ENCODE assay signal across 27 cellular contexts in the genomic region with DNA sequence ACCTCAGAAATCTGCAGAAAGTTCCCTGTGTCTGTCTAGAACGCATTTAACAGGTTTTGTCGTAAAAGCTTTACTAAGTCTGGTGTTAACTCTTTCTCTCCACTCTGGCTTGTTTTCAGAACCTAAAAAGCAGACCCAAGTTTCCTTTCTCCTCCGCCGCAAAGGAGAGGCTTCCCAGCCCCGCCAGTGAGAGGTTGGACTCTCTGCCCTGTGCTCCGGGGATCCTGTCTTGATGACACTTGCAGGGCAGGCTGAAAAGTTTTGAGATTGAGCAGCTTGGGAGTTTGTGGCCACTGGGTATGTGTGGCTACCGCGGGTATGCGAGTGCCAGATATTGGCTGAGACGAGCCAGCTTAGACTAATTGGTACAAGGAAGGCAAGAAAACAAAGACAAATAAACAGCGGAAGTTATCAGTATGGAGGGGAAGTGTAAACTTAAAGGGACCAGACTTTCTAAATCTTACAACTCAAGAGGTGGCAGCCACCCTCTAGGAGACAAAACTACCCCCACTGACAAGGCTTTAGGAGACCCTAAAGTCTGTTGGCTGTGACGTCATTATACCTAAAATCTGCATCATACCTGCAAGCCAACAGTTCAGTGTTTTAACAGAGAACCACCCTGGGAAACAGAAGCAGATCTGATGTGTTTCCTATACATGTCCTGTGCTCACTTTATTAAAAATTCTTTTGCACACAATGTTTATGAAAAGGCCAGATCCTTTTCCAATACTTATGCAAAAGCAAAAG. TPM values are rescaled to one million over a fixed set of nuclear protein-coding genes. Genes with fewer than 3 reads are reported as not detected.
"Had no signal": no experiment of that assay in that cellular context is flagged by ENCODE, and none has a peak within 500 bp of the region (broad histone marks: within the 10 kb centered on the region; RNA-seq: fewer than 3 reads in every experiment).

No MANE protein-coding gene starts in this region.

- H3K4me3 ChIP-seq: cardiac muscle cell, PC-9 had no signal

- H3K36me3 Mint-ChIP-seq: activated naive CD8-positive, alpha-beta T cell had no signal

- DNase-seq: activated CD4-positive, alpha-beta memory T cell treated with anti-CD3 and anti-CD28 coated beads, Interleukin-2, amount 10 ng/mL, durations not matched to agents 7 days and 5 days; activated CD4-positive, alpha-beta T cell treated with anti-CD3 and anti-CD28 coated beads for 36 hours; activated CD4-positive, alpha-beta T cell treated with anti-CD3 and anti-CD28 coated beads, Interleukin-2, amount 50 U/mL, for 1 hour; activated gamma-delta T cell; activated naive CD4-positive, alpha-beta T cell treated with anti-CD3 and anti-CD28 coated beads for 36 hours; activated T-cell treated with anti-CD3 and anti-CD28 coated beads for 4 hours; activated T-cell treated with anti-CD3 and anti-CD28 coated beads, Interleukin-2, amount 50 U/mL, for 48 hours; amygdala; Kasumi-1; KBM-7; NCI-H1105 treated with DMSO at 0.1 percent for 48 hours; NCI-H1436 treated with DMSO at 0.1 percent for 48 hours; NCI-H187; NCI-H2081 treated with DMSO at 0.1 percent for 48 hours; NCI-H446; NCI-H524; PC-9; SIG-M5; T-helper 17 cell; T-helper 9 cell had no signal

- H3K4me1 Mint-ChIP-seq: activated CD4-positive, alpha-beta memory T cell treated with anti-CD3 and anti-CD28 coated beads, Interleukin-2, amount 10 ng/mL, durations not matched to agents 7 days and 5 days; activated CD4-positive, alpha-beta T cell treated with anti-CD3 and anti-CD28 coated beads for 36 hours; activated T-helper 17 cell treated with anti-CD3 and anti-CD28 coated beads, Interleukin-2, amount 50 U/mL, for 72 hours; brain; T-helper 17 cell had no signal

- H3K27ac Mint-ChIP-seq: activated CD4-positive, alpha-beta memory T cell treated with anti-CD3 and anti-CD28 coated beads, Interleukin-2, amount 10 ng/mL, durations not matched to agents 7 days and 5 days; activated CD4-positive, alpha-beta T cell treated with anti-CD3 and anti-CD28 coated beads for 36 hours; activated naive CD4-positive, alpha-beta T cell treated with anti-CD3 and anti-CD28 coated beads for 36 hours; activated naive CD8-positive, alpha-beta T cell; activated T-helper 17 cell treated with anti-CD3 and anti-CD28 coated beads, Interleukin-2, amount 50 U/mL, for 72 hours; T-helper 17 cell had no signal

- H3K27ac ChIP-seq: cardiac muscle cell, PC-9 had no signal

- H2AFZ ChIP-seq: PC-9 had no signal

- H3K4me2 ChIP-seq: PC-9 had no signal

- H3K27me3 ChIP-seq: cardiac muscle cell had no signal

- H3K27me3 Mint-ChIP-seq: activated CD4-positive, alpha-beta memory T cell treated with anti-CD3 and anti-CD28 coated beads, Interleukin-2, amount 10 ng/mL, durations not matched to agents 7 days and 5 days; brain had no signal

- H3K9me3 Mint-ChIP-seq: activated CD4-positive, alpha-beta memory T cell treated with anti-CD3 and anti-CD28 coated beads, Interleukin-2, amount 10 ng/mL, durations not matched to agents 7 days and 5 days; activated naive CD4-positive, alpha-beta T cell treated with anti-CD3 and anti-CD28 coated beads for 36 hours; activated T-helper 17 cell treated with anti-CD3 and anti-CD28 coated beads, Interleukin-2, amount 50 U/mL, for 72 hours; brain had no signal

- FAIRE-seq: astrocyte had no signal

- H3K36me3 ChIP-seq: cardiac muscle cell had no signal

- H3K4me3 Mint-ChIP-seq: activated CD4-positive, alpha-beta memory T cell treated with anti-CD3 and anti-CD28 coated beads, Interleukin-2, amount 10 ng/mL, durations not matched to agents 7 days and 5 days; activated CD4-positive, alpha-beta T cell treated with anti-CD3 and anti-CD28 coated beads for 36 hours; activated naive CD4-positive, alpha-beta T cell treated with anti-CD3 and anti-CD28 coated beads for 36 hours; activated naive CD8-positive, alpha-beta T cell; activated T-helper 17 cell treated with anti-CD3 and anti-CD28 coated beads, Interleukin-2, amount 50 U/mL, for 72 hours; brain; T-helper 17 cell had no signal

- ATAC-seq: activated CD4-positive, alpha-beta T cell treated with anti-CD3 and anti-CD28 coated beads for 36 hours; activated T-helper 17 cell treated with anti-CD3 and anti-CD28 coated beads, Interleukin-2, amount 50 U/mL, for 72 hours; T-helper 17 cell had no signal

RNA-seq across cellular contexts. Expression of gene PCDHB1, which starts 41.0 kb away (rescaled TPM):
- total RNA-seq: activated CD4-positive, alpha-beta memory T cell treated with anti-CD3 and anti-CD28 coated beads, Interleukin-2, amount 10 ng/mL, durations not matched to agents 7 days and 5 days; activated CD4-positive, alpha-beta T cell treated with anti-CD3 and anti-CD28 coated beads for 36 hours; activated CD8-positive, alpha-beta memory T cell treated with anti-CD3 and anti-CD28 coated beads for 36 hours; activated naive CD4-positive, alpha-beta T cell treated with anti-CD3 and anti-CD28 coated beads for 36 hours; activated T-helper 17 cell treated with anti-CD3 and anti-CD28 coated beads, Interleukin-2, amount 50 U/mL, for 72 hours; astrocyte; PC-9; RPMI7951; T-helper 17 cell had no signal
- polyA plus RNA-seq: cardiac muscle cell had no signal

RNA-seq across cellular contexts. Expression of gene PCDHAC2, which starts 43.9 kb away (rescaled TPM):
- total RNA-seq: activated CD4-positive, alpha-beta memory T cell treated with anti-CD3 and anti-CD28 coated beads, Interleukin-2, amount 10 ng/mL, durations not matched to agents 7 days and 5 days; activated CD4-positive, alpha-beta T cell treated with anti-CD3 and anti-CD28 coated beads for 36 hours; activated CD8-positive, alpha-beta memory T cell treated with anti-CD3 and anti-CD28 coated beads for 36 hours; activated naive CD4-positive, alpha-beta T cell treated with anti-CD3 and anti-CD28 coated beads for 36 hours; activated T-helper 17 cell treated with anti-CD3 and anti-CD28 coated beads, Interleukin-2, amount 50 U/mL, for 72 hours; RPMI7951; T-helper 17 cell had no signal
